In genomic region chr7:158702944-158703343, GRCh38 we compare ENCODE assay signal across 11 cellular contexts. TPM values are rescaled to one million over a fixed set of nuclear protein-coding genes. Genes with fewer than 3 reads are reported as not detected.
A peak's percentile ranks its signal among the peaks of the same experiment; 100 is the strongest.
DNase-seq lines count a peak whose midpoint lies in the region; ATAC-seq and TF ChIP-seq lines count a peak whose summit lies in the region.
"Had no signal": no experiment of that assay in that cellular context is flagged by ENCODE, and none has a peak within 500 bp of the region (broad histone marks: within the 10 kb centered on the region; RNA-seq: fewer than 3 reads in every experiment).

No MANE protein-coding gene starts in this region.

- H3K36me3 Mint-ChIP-seq in CD8-positive, alpha-beta memory T cell = peaks cover 0 to 6% (median 3%) of the 10 kb centered on the region in 3 donors

- POLR2A ChIA-PET in CD8-positive, alpha-beta memory T cell (lab: Charles Lee) = no interaction called here
- POLR2A ChIA-PET in HEK293 (lab: Yijun Ruan, JAX) = no interaction called here

- no peaks in the 10 kb centered on the region for H3K9me3 Mint-ChIP-seq in CD8-positive, alpha-beta memory T cell

- H3K4me3 Mint-ChIP-seq in CD8-positive, alpha-beta memory T cell = peak overlapping the region in 6 of 7 donors; percentile 10 to 84 (median 78)

- H3K9me3 ChIP-seq in CD8-positive, alpha-beta memory T cell (ENCODE audit: low read length) = no peaks in the 10 kb centered on the region
- H3K9me3 ChIP-seq in HEK293 (ENCODE audit: control insufficient read depth, insufficient read depth, low read depth, low read length) (no peaks in the 10 kb centered on the region), iPS-20b (ENCODE audit: insufficient read depth, low read depth, low read length) (peaks cover 7% of the 10 kb centered on the region; the same call in 1 of the 2 replicates)
- H3K9me3 ChIP-seq: ovary had no signal

- H3K4me1 Mint-ChIP-seq in CD8-positive, alpha-beta memory T cell = peaks cover 17 to 34% (median 32%) of the 10 kb centered on the region in 3 donors

- intact Hi-C loops in sciatic nerve (cut with DNase I) = no loop called here
- intact Hi-C loops in left colon (cut with DNase I, micrococcal nuclease) = no loop called here

- H3K9ac ChIP-seq in iPS-20b (ENCODE audit: low read depth, low read length) = peak overlapping the region; percentile 96; the same call in 1 of the 2 replicates

- TF ChIP-seq CTCF in HEK293 (tag by site-specific recombination; IDR thresholded peaks at IDR 0.05) (no peak), VCaP (conservative IDR thresholded peaks at IDR 0.05) (no peak)

- H3K27me3 Mint-ChIP-seq in CD8-positive, alpha-beta memory T cell = peaks cover 0 to 1% of the 10 kb centered on the region in 2 donors

- CTCF ChIA-PET in CD8-positive, alpha-beta memory T cell (lab: Charles Lee) = no interaction called here
- CTCF ChIA-PET in HEK293 (lab: Yijun Ruan, JAX) = no interaction called here

- no peak for DNase-seq in CD8-positive, alpha-beta memory T cell
- no peak for DNase-seq in sciatic nerve (ENCODE audit: low spot score)
- DNase-seq in left colon = no peak
- no peak for DNase-seq in central memory CD4-positive, alpha-beta T cell
- DNase-seq: activated CD4-positive, alpha-beta T cell treated with anti-CD3 and anti-CD28 coated beads, Interleukin-2, amount 50 U/mL, for 48 hours; NCI-H510A; ovary had no signal

- H3K4me3 ChIP-seq in CD8-positive, alpha-beta memory T cell (ENCODE audit: low read length) = no peak overlapping the region
- H3K4me3 ChIP-seq in HEK293 (ENCODE audit: low read depth, low read length) (peak overlapping the region; percentile 95), iPS-20b (ENCODE audit: low read length) (peak overlapping the region; percentile 89)
- H3K4me3 ChIP-seq: coronary artery, ovary had no signal

- H3K27ac Mint-ChIP-seq in CD8-positive, alpha-beta memory T cell = peak overlapping the region in 5 of 8 donors; percentile 10 to 84 (median 31)

- H3K27me3 ChIP-seq in CD8-positive, alpha-beta memory T cell (ENCODE audit: insufficient read depth, low read length, poor library complexity, severe bottlenecking) = no peaks in the 10 kb centered on the region
- no peaks in the 10 kb centered on the region for H3K27me3 ChIP-seq in iPS-20b (ENCODE audit: insufficient read depth, low read length)
- H3K27me3 ChIP-seq: ovary had no signal

- peaks cover 13% of the 10 kb centered on the region for H3K4me1 ChIP-seq in CD8-positive, alpha-beta memory T cell (ENCODE audit: insufficient read depth, low read length)
- H3K4me1 ChIP-seq in HEK293 (ENCODE audit: control insufficient read depth, insufficient read depth, low read length) (no peaks in the 10 kb centered on the region), iPS-20b (ENCODE audit: insufficient read depth, low read length) (peaks cover 31% of the 10 kb centered on the region; the same call in 1 of the 2 replicates)

- H3K36me3 ChIP-seq in CD8-positive, alpha-beta memory T cell (ENCODE audit: insufficient read depth, low read length) = no peaks in the 10 kb centered on the region
- H3K36me3 ChIP-seq in HEK293 (ENCODE audit: control insufficient read depth in 2 of 2, insufficient read depth in 1 of 2, low read length in 2 of 2) (peaks cover 0 to 50% of the 10 kb centered on the region in 2 experiments; a peak in 2 of 3 replicates), iPS-20b (ENCODE audit: insufficient read depth, low read depth, low read length) (peaks cover 38% of the 10 kb centered on the region)
- H3K36me3 ChIP-seq: ovary had no signal

- no peak for ATAC-seq in sciatic nerve
- ATAC-seq in left colon = no peak

- no peak overlapping the region for H3K27ac ChIP-seq in CD8-positive, alpha-beta memory T cell (ENCODE audit: low read depth, low read length)
- no peak overlapping the region for H3K27ac ChIP-seq in HEK293 (ENCODE audit: extremely low read depth, low read depth, low read length)
- peak overlapping the region; percentile 96; the same call in 1 of the 2 replicates for H3K27ac ChIP-seq in VCaP
- peak overlapping the region; percentile 76 for H3K27ac ChIP-seq in iPS-20b (ENCODE audit: low read length)
- H3K27ac ChIP-seq: coronary artery, ovary had no signal

TF ChIP-seq in HEK293, 187 proteins besides CTCF, POLR2A, EP300 and RAD21:
- no peak for TF ChIP-seq ZNF555 (tag by site-specific recombination; conservative IDR thresholded peaks at IDR 0.05)

RNA-seq across cellular contexts. Expression of gene NCAPG2, which starts 1.7 kb away (rescaled TPM):
- total RNA-seq in CD8-positive, alpha-beta memory T cell = 10 to 100 TPM; 71.4 to 75.5 TPM
- 4.3 TPM for polyA plus RNA-seq in CD8-positive, alpha-beta memory T cell
- total RNA-seq in sciatic nerve = 11.7 TPM
- total RNA-seq in left colon = 10 to 100 TPM in 1 of 2 donors, 1 to 10 TPM in 1; 6.6 to 12.2 TPM

Comparison
In these comparisons a context has a peak if more than half of its experiments do, and no peak if none do; other contexts are left out.
1. H3K27ac ChIP-seq: peak in VCaP (single experiment) and iPS-20b (single experiment); none in CD8-positive, alpha-beta memory T cell (single experiment) and HEK293 (single experiment).